8 cellular contexts compared by ENCODE assay signal in genomic region chr1:2133879-2134215, GRCh38.
DNase-seq lines count a peak whose midpoint lies in the region; ATAC-seq, FAIRE-seq and TF ChIP-seq lines count a peak whose summit lies in the region.

No MANE protein-coding gene starts in this region.

- no peak for DNase-seq in HFFc6
- DNase-seq in brain microvascular endothelial cell, result no peak
- no peak for DNase-seq in kidney epithelial cell (ENCODE audit: low read depth)
- no peak for DNase-seq in stimulated activated naive B cell treated with anti-CD40 and anti-IgM and Interleukin-4, amounts not matched to agents 10 μg/mL and 1 μg/mL and 100 μg/mL, for 72 hours
- no peak for DNase-seq in HTR-8/SVneo (ENCODE audit: insufficient read length, low spot score)
- DNase-seq in NCI-H82 treated with DMSO at 0.1 percent for 48 hours (lab: John Stamatoyannopoulos, UW; ENCODE audit: unreplicated experiment), result no peak

- no peak for ATAC-seq in stimulated activated naive B cell treated with anti-CD40 and anti-IgM and Interleukin-4, amounts not matched to agents 10 μg/mL and 1 μg/mL and 100 μg/mL, for 72 hours (replicated peaks)
- ATAC-seq in GM21381 (IDR thresholded peaks at IDR 0.05; ENCODE audit: unreplicated experiment) (no peak), GM21737 (IDR thresholded peaks at IDR 0.05; ENCODE audit: unreplicated experiment) (no peak)

- no peak for FAIRE-seq in HTR-8/SVneo (lab: Jason Lieb, UNC)

- no peak overlapping the region; the same call in 1 of the 2 replicates for H3K4me3 Mint-ChIP-seq in HFFc6
- peak overlapping the region; percentile 81 to 88 for H3K4me3 Mint-ChIP-seq in stimulated activated naive B cell treated with anti-CD40 and anti-IgM and Interleukin-4, amounts not matched to agents 10 μg/mL and 1 μg/mL and 100 μg/mL, for 72 hours

- H3K4me3 ChIP-seq in brain microvascular endothelial cell (ENCODE audit: low read depth, low read length), result peak overlapping the region; percentile 53
- H3K4me3 ChIP-seq in kidney epithelial cell (ENCODE audit: low read depth, low read length), result peak overlapping the region; percentile 49

- H3K27me3 Mint-ChIP-seq in HFFc6 (ENCODE audit: insufficient read depth), result peaks cover 7% of the 10 kb centered on the region
- no peaks in the 10 kb centered on the region for H3K27me3 Mint-ChIP-seq in stimulated activated naive B cell treated with anti-CD40 and anti-IgM and Interleukin-4, amounts not matched to agents 10 μg/mL and 1 μg/mL and 100 μg/mL, for 72 hours

- no peaks in the 10 kb centered on the region for H3K9me3 Mint-ChIP-seq in HFFc6
- H3K9me3 Mint-ChIP-seq in stimulated activated naive B cell treated with anti-CD40 and anti-IgM and Interleukin-4, amounts not matched to agents 10 μg/mL and 1 μg/mL and 100 μg/mL, for 72 hours, result no peaks in the 10 kb centered on the region

- in situ Hi-C loops in brain microvascular endothelial cell (cut with HindIII; ENCODE audit: low pct_ligation_motif_present, low sequenced_read_pairs), result no loop called here

- no peaks in the 10 kb centered on the region for H3K36me3 Mint-ChIP-seq in HFFc6 (ENCODE audit: low read depth)
- peaks cover 0 to 2% of the 10 kb centered on the region in 2 donors for H3K36me3 Mint-ChIP-seq in stimulated activated naive B cell treated with anti-CD40 and anti-IgM and Interleukin-4, amounts not matched to agents 10 μg/mL and 1 μg/mL and 100 μg/mL, for 72 hours

- peak overlapping the region; percentile 46 for H3K27ac ChIP-seq in brain microvascular endothelial cell

- H3K27ac Mint-ChIP-seq in HFFc6, result peak overlapping the region; percentile 100
- H3K27ac Mint-ChIP-seq in stimulated activated naive B cell treated with anti-CD40 and anti-IgM and Interleukin-4, amounts not matched to agents 10 μg/mL and 1 μg/mL and 100 μg/mL, for 72 hours, result peak overlapping the region; percentile 92

- H3K27me3 ChIP-seq in brain microvascular endothelial cell (replicated peaks), result no peaks in the 10 kb centered on the region
- H3K27me3 ChIP-seq in kidney epithelial cell (ENCODE audit: control insufficient read depth, insufficient read depth, low read length), result no peaks in the 10 kb centered on the region

- TF ChIP-seq CTCF in HFFc6 (IDR thresholded peaks at IDR 0.05), result no peak
- no peak for TF ChIP-seq CTCF in brain microvascular endothelial cell (IDR thresholded peaks at IDR 0.05; ENCODE audit: low read depth, low read length, missing control alignments)
- TF ChIP-seq CTCF in kidney epithelial cell (IDR thresholded peaks at IDR 0.05; ENCODE audit: insufficient read depth, low read length, poor library complexity, severe bottlenecking), result no peak

- peaks cover 33% of the 10 kb centered on the region for H3K4me1 Mint-ChIP-seq in HFFc6 (ENCODE audit: low read depth)
- peaks cover 16 to 22% of the 10 kb centered on the region in 2 donors for H3K4me1 Mint-ChIP-seq in stimulated activated naive B cell treated with anti-CD40 and anti-IgM and Interleukin-4, amounts not matched to agents 10 μg/mL and 1 μg/mL and 100 μg/mL, for 72 hours

- H3K36me3 ChIP-seq in brain microvascular endothelial cell (replicated peaks) (no peaks in the 10 kb centered on the region), kidney epithelial cell (ENCODE audit: control insufficient read depth, insufficient read depth, low read length) (no peaks in the 10 kb centered on the region)
